ENCODE assay signal across 12 cellular contexts in the genomic region with DNA sequence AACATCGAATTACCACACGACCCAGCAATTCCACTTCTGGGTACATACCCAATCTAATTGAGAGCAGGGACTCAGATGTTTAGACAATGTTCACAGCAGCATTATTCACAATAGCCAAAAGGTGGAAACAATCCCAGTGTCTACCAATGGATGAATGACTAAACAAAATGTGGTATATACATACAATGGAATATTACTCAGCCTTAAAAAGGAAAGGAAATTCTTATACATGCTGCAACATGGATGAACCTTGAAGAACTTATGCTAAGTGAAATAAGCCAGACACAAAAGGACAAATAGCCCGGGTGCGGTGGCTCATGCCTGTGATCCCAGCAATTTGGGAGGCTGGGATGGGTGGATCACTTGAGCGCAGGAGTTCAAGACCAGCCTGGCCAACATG. TPM values are rescaled to one million over a fixed set of nuclear protein-coding genes. Genes with fewer than 3 reads are reported as not detected.
"Had no signal": no experiment of that assay in that cellular context is flagged by ENCODE, and none has a peak within 500 bp of the region (broad histone marks: within the 10 kb centered on the region; RNA-seq: fewer than 3 reads in every experiment).

No MANE protein-coding gene starts in this region.

- H3K9me3 ChIP-seq: HAP-1 had no signal

- H3K4me2 ChIP-seq: GM23338 had no signal

- H3K4me3 Mint-ChIP-seq: GM23338, HFFc6 had no signal

- H3K27ac ChIP-seq: GM23248 had no signal

- FAIRE-seq: H1, H54 had no signal

- DNase-seq: GM23248, GOT3, H7, H9, HCEC 1CT, HFFc6 had no signal

- H2AFZ ChIP-seq: GM23248, GM23338 had no signal

- H3K4me1 ChIP-seq: HAP-1 had no signal

- H3K27ac Mint-ChIP-seq: GM23338, H9, HFFc6 had no signal

- H3K9ac ChIP-seq: GM23248 had no signal

- H3K36me3 ChIP-seq: HAP-1 had no signal

- H3K4me3 ChIP-seq: GM23248, GM23338, HAP-1 had no signal

- ATAC-seq: GM23338, HCT116 had no signal

- H3K4me1 Mint-ChIP-seq: GM23338, H9 had no signal

RNA-seq across cellular contexts. Expression of a gene that starts 6.9 kb away (rescaled TPM):
- total RNA-seq: GM23248, H4, HFFc6 had no signal
- polyA plus RNA-seq: GM23248 had no signal

RNA-seq across cellular contexts. Expression of a gene that starts 39.6 kb away (rescaled TPM):
- total RNA-seq: GM23248, GM23338, H1, H4, H7, H9, HFFc6 had no signal
- polyA plus RNA-seq: GM23248, H1 had no signal
